Comparison of ENCODE assay signal across 21 cellular contexts in genomic region chr3:94307588-94307987, GRCh38.
"Had no signal": no experiment of that assay in that cellular context is flagged by ENCODE, and none has a peak within 500 bp of the region (broad histone marks: within the 10 kb centered on the region; RNA-seq: fewer than 3 reads in every experiment).

No MANE protein-coding gene starts in this region.

- H3K4me3 ChIP-seq: breast epithelium, heart right ventricle, lower lobe of right lung, skin epidermis, thoracic aorta had no signal

- H3K4me1 ChIP-seq: breast epithelium, lower lobe of right lung had no signal

- DNase-seq: activated CD4-positive, alpha-beta T cell treated with anti-CD3 and anti-CD28 coated beads for 4 hours; activated CD4-positive, alpha-beta T cell treated with anti-CD3 and anti-CD28 coated beads, Interleukin-2, amount 50 U/mL, for 4 hours; activated naive CD4-positive, alpha-beta T cell; activated T-cell treated with anti-CD3 and anti-CD28 coated beads for 4 hours; activated T-cell treated with anti-CD3 and anti-CD28 coated beads, Interleukin-2, amount 50 U/mL, for 72 hours; dermis blood vessel endothelial cell; effector CD8-positive, alpha-beta T cell; heart right ventricle; lower lobe of right lung; mesendoderm; stimulated activated CD4-positive, alpha-beta T cell treated with anti-CD3 and anti-CD28 coated beads, Interleukin-12 subunit alpha, Interleukin-12 subunit beta, amount 100 ng/mL, for 4 hours; stimulated activated CD4-positive, alpha-beta T cell treated with anti-CD3 and anti-CD28 coated beads, Interleukin-4, amount 100 ng/mL, for 1 hour; T-helper 9 cell; trophoblast cell had no signal

- H3K27ac ChIP-seq: breast epithelium, heart right ventricle, lower lobe of right lung, skin epidermis, thoracic aorta, VCaP had no signal

- H3K27me3 ChIP-seq: breast epithelium, heart right ventricle had no signal

- H3K9me3 ChIP-seq: breast epithelium, heart right ventricle, lower lobe of right lung, thoracic aorta had no signal

- ATAC-seq: activated naive CD4-positive, alpha-beta T cell treated with anti-CD3 and anti-CD28 coated beads, Interleukin-2, amount 50 U/mL, for 72 hours; activated T-cell treated with anti-CD3 and anti-CD28 coated beads, Interleukin-2, amount 50 U/mL, for 72 hours; heart right ventricle; left lobe of liver; lower lobe of right lung; sciatic nerve had no signal

- H3K36me3 ChIP-seq: breast epithelium, heart right ventricle, lower lobe of right lung, thoracic aorta had no signal
